Comparison of ENCODE assay signal across 14 cellular contexts in genomic region chr9:4196376-4196775, GRCh38.
"Had no signal": no experiment of that assay in that cellular context is flagged by ENCODE, and none has a peak within 500 bp of the region (broad histone marks: within the 10 kb centered on the region; RNA-seq: fewer than 3 reads in every experiment).

No MANE protein-coding gene starts in this region.

- H3K4me1 ChIP-seq: ascending aorta, suprapubic skin had no signal

- H3K4me3 ChIP-seq: ascending aorta, esophagus muscularis mucosa, suprapubic skin had no signal

- H3K36me3 ChIP-seq: ascending aorta, esophagus muscularis mucosa, neutrophil, suprapubic skin had no signal

- H3K27ac ChIP-seq: ascending aorta, coronary artery, esophagus muscularis mucosa, neutrophil, suprapubic skin had no signal

- DNase-seq: activated CD4-positive, CD25-positive, alpha-beta regulatory T cell treated with anti-CD3 and anti-CD28 coated beads, Interleukin-2, amount 50 U/mL, for 72 hours; activated naive CD4-positive, alpha-beta T cell treated with Interleukin-2 at 50 U/mL for 16 hours; activated T-cell treated with anti-CD3 and anti-CD28 coated beads for 4 hours; central memory CD4-positive, alpha-beta T cell; effector CD4-positive, alpha-beta T cell; immature natural killer cell; natural killer cell; retina; stimulated activated naive CD8-positive, alpha-beta T cell treated with anti-CD3 and anti-CD28 coated beads, Interleukin-15, Interleukin-2, amounts not matched to agents 100 U/mL and 50 U/mL, for 24 hours had no signal

- H3K27me3 ChIP-seq: ascending aorta, esophagus muscularis mucosa, neutrophil, suprapubic skin had no signal
